Comparison of ENCODE assay signal across 8 cellular contexts in genomic region chr15:66841953-66842681, GRCh38.
A peak's percentile ranks its signal among the peaks of the same experiment; 100 is the strongest.
DNase-seq lines count a peak whose midpoint lies in the region; ATAC-seq and TF ChIP-seq lines count a peak whose summit lies in the region.

No MANE protein-coding gene starts in this region.

- peak overlapping the region; percentile 46 for H3K4me2 ChIP-seq in IMR-90 (ENCODE audit: low read depth, low read length)

- peak overlapping the region; percentile 55 for H3K18ac ChIP-seq in IMR-90 (ENCODE audit: low read depth, low read length)

- peak overlapping the region; percentile 75 for H2AFZ ChIP-seq in IMR-90 (replicated peaks; ENCODE audit: low read length, poor library complexity)

- peak overlapping the region; percentile 74 for H3K9ac ChIP-seq in IMR-90 (ENCODE audit: low read depth, low read length)

- H3K9me3 ChIP-seq in IMR-90 (ENCODE audit: control insufficient read depth, insufficient read depth, low read length) = no peaks in the 10 kb centered on the region

- peak overlapping the region; percentile 82 for H2BK5ac ChIP-seq in IMR-90 (ENCODE audit: low read depth, low read length, poor library complexity, severe bottlenecking)

- peak overlapping the region; percentile 28 for H3K4me3 ChIP-seq in IMR-90 (ENCODE audit: insufficient read depth, low read depth, low read length)

- H2BK120ac ChIP-seq in IMR-90 (ENCODE audit: low read depth, low read length) = peak overlapping the region; percentile 64

- dilution Hi-C loops in IMR-90 (cut with HindIII; ENCODE audit: low sequenced_read_pairs, unreplicated experiment) = no loop called here

- H3K27me3 ChIP-seq in IMR-90 (ENCODE audit: control insufficient read depth, insufficient read depth, low read length) = no peaks in the 10 kb centered on the region

- intact Hi-C loops in IMR-90 (cut with micrococcal nuclease) = loop anchor here (5.0 kb wide), 1 partner anchor 40 kb away; no protein-coding TSS in a partner anchor
- intact Hi-C loops in Right ventricle myocardium superior (cut with DNase I) = no loop called here

- 0 out of 2 replicates have a peak, but pooled peaks have one; percentile 1 for TF ChIP-seq CTCF in IMR-90 (conservative IDR thresholded peaks at IDR 0.05; ENCODE audit: low read depth, low read length)

- peak overlapping the region; percentile 90 for H2AK9ac ChIP-seq in IMR-90 (replicated peaks; ENCODE audit: low read depth, low read length, poor library complexity)

- peaks cover 24% of the 10 kb centered on the region for H3K9me1 ChIP-seq in IMR-90 (ENCODE audit: insufficient read depth, low read length)

- peak overlapping the region; percentile 86 for H2BK20ac ChIP-seq in IMR-90 (ENCODE audit: low read depth, low read length)

- H3K36me3 ChIP-seq in IMR-90 (ENCODE audit: control insufficient read depth, insufficient read depth, low read length) = peaks cover 1% of the 10 kb centered on the region; the same call in 1 of the 2 replicates

- H4K8ac ChIP-seq in IMR-90 (ENCODE audit: low read depth in 2 of 2, low read length in 2 of 2) = peak overlapping the region; percentile 90 to 95

- H4K5ac ChIP-seq in IMR-90 (ENCODE audit: low read depth, low read length) = peak overlapping the region; percentile 86

- H3K4me1 ChIP-seq in IMR-90 (ENCODE audit: control insufficient read depth, insufficient read depth, low read length) = peaks cover 29% of the 10 kb centered on the region

- peak overlapping the region; percentile 88 for H4K91ac ChIP-seq in IMR-90 (ENCODE audit: insufficient read depth, low read depth, low read length)

- no TSS peak for BruUV-seq in IMR-90 (replicated peaks; lab: Mats Ljungman, UMichigan)

- H2AK5ac ChIP-seq in IMR-90 (ENCODE audit: low read depth, low read length) = peak overlapping the region; percentile 98

- peak overlapping the region; percentile 86 for H3K4ac ChIP-seq in IMR-90 (ENCODE audit: low read depth, low read length)

- ATAC-seq in IMR-90 (ENCODE audit: low read depth) = peak; percentile 94
- ATAC-seq in Right ventricle myocardium superior (ENCODE audit: poor library complexity) = peak; percentile 89

- no peak; the same call in 1 of the 2 replicates for TF ChIP-seq RAD21 in IMR-90 (IDR thresholded peaks at IDR 0.05; ENCODE audit: low read length)

- peak; percentile 61 for TF ChIP-seq POLR2A in IMR-90 (IDR thresholded peaks at IDR 0.05; ENCODE audit: low read depth, low read length)

- H3K56ac ChIP-seq in IMR-90 (ENCODE audit: extremely low read depth, insufficient read depth, low read length) = peak overlapping the region; percentile 83

- POLR2A ChIA-PET in IMR-90 (lab: Charles Lee; ENCODE audit: unreplicated experiment) = interaction anchor here (0.6 to 1.1 kb wide), 5 partner anchors 17 to 140 kb away, joined by 3 to 7 read pairs (median 6); partner anchors contain the start of gene SMAD6

- peak overlapping the region; percentile 82 for H3K23ac ChIP-seq in IMR-90 (ENCODE audit: low read depth, low read length)

- 0% methylated on average over 10 of the region's 50 CpGs; no CpG with 5 or more reads in 1 of the 2 experiments for WGBS in IMR-90 (ENCODE audit: extremely low coverage in 2 of 2, insufficient read length in 1 of 2), 2 experiments
- 2 to 9% (median 4%) methylated on average over 31 to 50 of the region's 50 CpGs for WGBS in adipose tissue, 3 donors

- peak overlapping the region; percentile 74 for H2BK15ac ChIP-seq in IMR-90 (ENCODE audit: low read depth, low read length)

- H3K27ac ChIP-seq in IMR-90 (ENCODE audit: insufficient read depth, low read length) = peak overlapping the region; percentile 98
- peak overlapping the region; percentile 94 for H3K27ac ChIP-seq in adipose tissue (ENCODE audit: low read depth, low read length)

- CTCF ChIA-PET in IMR-90 (lab: Yijun Ruan, JAX) = interaction anchor here (0.6 to 1.5 kb wide), 2 partner anchors 10 to 52 kb away, joined by 4 read pairs; no protein-coding TSS in a partner anchor

- no peaks in the 10 kb centered on the region; the same call in 1 of the 2 replicates for H4K20me1 ChIP-seq in IMR-90 (ENCODE audit: insufficient read depth, low read length)

- peak overlapping the region; percentile 19 for H3K14ac ChIP-seq in IMR-90 (replicated peaks; ENCODE audit: low read depth, low read length)

- H3K79me1 ChIP-seq in IMR-90 (ENCODE audit: low read depth in 1 of 2, low read length in 2 of 2) = peaks cover 26 to 51% of the 10 kb centered on the region in 2 experiments

- DNase-seq in COLO829 (ENCODE audit: low spot score) (peak; percentile 28), IMR-90 (peak; percentile 89), Right ventricle myocardium superior (peak; percentile 90), occipital lobe (lab: John Stamatoyannopoulos, UW) (peak; percentile 27), NCI-H510A treated with DMSO at 0.1 percent for 48 hours (lab: John Stamatoyannopoulos, UW) (no peak), NCI-H446 treated with DMSO at 0.1 percent for 48 hours (lab: John Stamatoyannopoulos, UW) (no peak)
- no peak for DNase-seq in NK-92 treated with Interleukin-12 subunit alpha and Interleukin-12 subunit beta, amount 100 ng/mL, for 24 hours (lab: John Stamatoyannopoulos, UW)

- in situ Hi-C loops in IMR-90 (cut with MboI; ENCODE audit: low sequenced_read_pairs) = loop anchor here (25.0 kb wide), 1 partner anchor 130 kb away; the partner anchor contains the start of gene SMAD6

TF ChIP-seq in IMR-90, 13 proteins besides CTCF, POLR2A, EP300 and RAD21:
- TF ChIP-seq, protein P1, sequence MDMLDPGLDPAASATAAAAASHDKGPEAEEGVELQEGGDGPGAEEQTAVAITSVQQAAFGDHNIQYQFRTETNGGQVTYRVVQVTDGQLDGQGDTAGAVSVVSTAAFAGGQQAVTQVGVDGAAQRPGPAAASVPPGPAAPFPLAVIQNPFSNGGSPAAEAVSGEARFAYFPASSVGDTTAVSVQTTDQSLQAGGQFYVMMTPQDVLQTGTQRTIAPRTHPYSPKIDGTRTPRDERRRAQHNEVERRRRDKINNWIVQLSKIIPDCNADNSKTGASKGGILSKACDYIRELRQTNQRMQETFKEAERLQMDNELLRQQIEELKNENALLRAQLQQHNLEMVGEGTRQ (IDR thresholded peaks at IDR 0.05; ENCODE audit: low read depth, low read length) = no peak
- TF ChIP-seq BHLHE40 (IDR thresholded peaks at IDR 0.05; ENCODE audit: low read depth, low read length) (peak; percentile 99), MXI1 (IDR thresholded peaks at IDR 0.05; ENCODE audit: borderline replicate concordance, low read depth, low read length) (no peak), RCOR1 (IDR thresholded peaks at IDR 0.05; ENCODE audit: insufficient replicate concordance, low read length) (no peak), MAZ (IDR thresholded peaks at IDR 0.05; ENCODE audit: borderline replicate concordance, low read depth, low read length) (peak; percentile 81), FOS (IDR thresholded peaks at IDR 0.05; ENCODE audit: low read depth, low read length) (peak; percentile 77), CHD1 (IDR thresholded peaks at IDR 0.05; ENCODE audit: low read depth, low read length) (no peak)

Comparison
In these comparisons a context has a peak if more than half of its experiments do, and no peak if none do; other contexts are left out.
1. DNase-seq: peak in COLO829 (single experiment), IMR-90 (single experiment), Right ventricle myocardium superior (single experiment) and occipital lobe (single experiment); none in NCI-H510A treated with DMSO at 0.1 percent for 48 hours (single experiment), NCI-H446 treated with DMSO at 0.1 percent for 48 hours (single experiment) and NK-92 treated with Interleukin-12 subunit alpha and Interleukin-12 subunit beta, amount 100 ng/mL, for 24 hours (single experiment).